Comparison of ENCODE assay signal across 1 cellular context in genomic region chr19:54160182-54160811, GRCh38.
TF ChIP-seq lines count a peak whose summit lies in the region.

No MANE protein-coding gene starts in this region.

TF ChIP-seq in endothelial cell of umbilical vein, 7 proteins besides CTCF, POLR2A, EP300 and RAD21:
- TF ChIP-seq GATA2 (IDR thresholded peaks at IDR 0.05; ENCODE audit: insufficient read depth, insufficient read length, low read depth, low read length) (no peak), MYC (IDR thresholded peaks at IDR 0.05; ENCODE audit: low read depth, low read length) (no peak), EZH2 (IDR thresholded peaks at IDR 0.05; ENCODE audit: borderline replicate concordance, low read depth, low read length, severe bottlenecking) (no peak), POLR2AphosphoS5 (IDR thresholded peaks at IDR 0.05; ENCODE audit: insufficient read depth, low read depth, low read length) (no peak), JUN (IDR thresholded peaks at IDR 0.05; ENCODE audit: borderline replicate concordance, insufficient read depth, insufficient read length, low read depth) (no peak)
TF ChIP-seq in endothelial cell of umbilical vein: peak in this region for 0.
